ENCODE assay signal across 8 cellular contexts in the genomic region with DNA sequence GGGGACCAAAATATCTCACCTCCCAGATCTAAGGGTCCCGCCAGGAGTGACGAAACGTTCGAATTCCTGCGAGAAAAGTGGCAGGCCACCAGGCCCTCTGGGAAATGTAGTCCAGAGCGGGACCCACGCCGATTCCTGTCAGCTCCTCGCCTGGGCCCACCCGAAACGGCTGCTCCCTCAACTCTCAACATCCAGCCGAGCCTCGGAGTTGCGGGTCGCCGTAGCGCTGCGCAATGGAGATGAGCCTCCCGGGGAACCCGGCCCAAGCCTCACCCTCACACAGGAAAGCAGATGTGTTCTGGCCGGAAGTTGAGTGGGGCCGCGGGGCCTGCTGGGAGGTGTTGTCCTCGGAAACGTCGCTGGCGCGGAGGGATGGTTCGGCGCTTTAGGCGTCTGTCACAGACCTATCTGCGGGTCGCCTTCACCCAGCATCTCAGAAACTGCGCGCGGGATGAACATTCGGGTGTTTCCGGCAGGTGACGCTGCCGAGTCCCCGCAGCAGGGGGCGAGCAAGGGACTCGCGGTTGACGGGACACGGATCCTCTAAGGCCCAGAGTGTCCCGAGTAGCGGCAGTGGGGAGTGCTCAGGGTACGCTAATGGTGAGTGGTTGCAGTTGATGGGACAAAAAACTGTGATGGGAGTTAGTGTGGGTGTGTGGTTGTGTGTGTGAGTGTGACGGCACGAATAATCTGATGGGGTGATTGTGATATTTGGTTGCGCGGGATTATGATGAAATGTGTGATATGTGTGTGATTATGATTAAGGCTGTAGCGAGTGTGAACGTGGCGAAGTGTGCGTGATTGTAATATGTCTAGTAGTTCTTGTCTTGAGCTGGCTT. TPM values are rescaled to one million over a fixed set of nuclear protein-coding genes. Genes with fewer than 3 reads are reported as not detected.
DNase-seq lines count a peak whose midpoint lies in the region; ATAC-seq, FAIRE-seq and TF ChIP-seq lines count a peak whose summit lies in the region.

A gene (plus strand): TSS at position 341 of the 839 bp plus-strand sequence. CDS start 6,439 bp downstream, outside the sequence.
A gene (minus strand): TSS at position 300 of the 839 bp plus-strand sequence. CDS start 1,124 bp downstream, outside the sequence.

- H3K4me3 ChIP-seq in GM12864 (ENCODE audit: low read depth, low read length) (peak within 1 kb of the TSS; percentile 52), bronchial epithelial cell (ENCODE audit: low read depth, low read length) (peak within 1 kb of the TSS; percentile 65), skin epidermis (peak within 1 kb of the TSS; percentile 49 to 85 (median 71))

- H3K27me3 Mint-ChIP-seq in WTC11 (ENCODE audit: low read depth), result no peaks in the 10 kb centered on the region

- H3K4me1 Mint-ChIP-seq in WTC11, result peaks cover 18% of the 10 kb centered on the region

- no peaks in the 10 kb centered on the region for H3K9me3 Mint-ChIP-seq in WTC11

- H3K36me3 ChIP-seq in bronchial epithelial cell (ENCODE audit: control insufficient read depth, insufficient read depth, low read length), result no peaks in the 10 kb centered on the region

- peaks cover 22% of the 10 kb centered on the region for H3K36me3 Mint-ChIP-seq in WTC11

- DNase-seq in GM12864 (ENCODE audit: low read depth), result peak; percentile 85
- DNase-seq in NCI-H187 treated with DMSO at 0.1 percent for 48 hours (lab: John Stamatoyannopoulos, UW), result peak; percentile 69
- peak; percentile 90 for DNase-seq in WTC11 (ENCODE audit: low spot score)
- DNase-seq in bronchial epithelial cell (ENCODE audit: low read depth), result peak; percentile 68
- peak; percentile 86 for DNase-seq in iPS-NIHi11 (ENCODE audit: low spot score)
- DNase-seq in DMS153 treated with DMSO at 0.1 percent for 48 hours (lab: John Stamatoyannopoulos, UW; ENCODE audit: unreplicated experiment), result no peak

- no peaks in the 10 kb centered on the region for H3K27me3 ChIP-seq in bronchial epithelial cell (ENCODE audit: control insufficient read depth, insufficient read depth, low read length)

- POLR2A ChIA-PET in WTC11 (lab: Charles Lee), result interaction anchor here (0.9 to 1.0 kb wide), 2 partner anchors 66 to 161 kb away, joined by 3 to 5 read pairs; a partner anchor contains a TSS

- H3K27ac Mint-ChIP-seq in WTC11, result peak within 1 kb of the TSS; percentile 85

- CTCF ChIA-PET in WTC11 (lab: Charles Lee), result interaction anchor here (1.1 to 1.5 kb wide), 2 partner anchors 66 to 256 kb away, joined by 3 to 5 read pairs; a partner anchor contains a TSS

- ATAC-seq in HG02642 (IDR thresholded peaks at IDR 0.05; ENCODE audit: poor library complexity, unreplicated experiment), result peak; percentile 95
- peak; percentile 95 for ATAC-seq in WTC11

- H3K4me3 Mint-ChIP-seq in WTC11, result peak within 1 kb of the TSS; percentile 93

- peak within 1 kb of the TSS; percentile 76 to 99 (median 93) for H3K27ac ChIP-seq in skin epidermis

- no peak for FAIRE-seq in bronchial epithelial cell (lab: Jason Lieb, UNC)

- TF ChIP-seq CTCF in GM12864 (IDR thresholded peaks at IDR 0.05; ENCODE audit: low read depth, low read length, missing control alignments) (peak; percentile 73), WTC11 (IDR thresholded peaks at IDR 0.05) (peak; percentile 45; the same call in 1 of the 2 replicates), bronchial epithelial cell (IDR thresholded peaks at IDR 0.05; ENCODE audit: insufficient read depth, low read length, severe bottlenecking) (peak; percentile 82)

TF ChIP-seq in WTC11, 78 proteins besides CTCF, POLR2A, EP300 and RAD21 (continues in another document):
- TF ChIP-seq, protein P1, sequence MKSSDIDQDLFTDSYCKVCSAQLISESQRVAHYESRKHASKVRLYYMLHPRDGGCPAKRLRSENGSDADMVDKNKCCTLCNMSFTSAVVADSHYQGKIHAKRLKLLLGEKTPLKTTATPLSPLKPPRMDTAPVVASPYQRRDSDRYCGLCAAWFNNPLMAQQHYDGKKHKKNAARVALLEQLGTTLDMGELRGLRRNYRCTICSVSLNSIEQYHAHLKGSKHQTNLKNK (CRISPR knock-in tag; IDR thresholded peaks at IDR 0.05), result no peak
- TF ChIP-seq, protein P2, sequence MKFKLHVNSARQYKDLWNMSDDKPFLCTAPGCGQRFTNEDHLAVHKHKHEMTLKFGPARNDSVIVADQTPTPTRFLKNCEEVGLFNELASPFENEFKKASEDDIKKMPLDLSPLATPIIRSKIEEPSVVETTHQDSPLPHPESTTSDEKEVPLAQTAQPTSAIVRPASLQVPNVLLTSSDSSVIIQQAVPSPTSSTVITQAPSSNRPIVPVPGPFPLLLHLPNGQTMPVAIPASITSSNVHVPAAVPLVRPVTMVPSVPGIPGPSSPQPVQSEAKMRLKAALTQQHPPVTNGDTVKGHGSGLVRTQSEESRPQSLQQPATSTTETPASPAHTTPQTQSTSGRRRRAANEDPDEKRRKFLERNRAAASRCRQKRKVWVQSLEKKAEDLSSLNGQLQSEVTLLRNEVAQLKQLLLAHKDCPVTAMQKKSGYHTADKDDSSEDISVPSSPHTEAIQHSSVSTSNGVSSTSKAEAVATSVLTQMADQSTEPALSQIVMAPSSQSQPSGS (CRISPR knock-in tag; IDR thresholded peaks at IDR 0.05; ENCODE audit: borderline replicate concordance, low read depth), result no peak
- TF ChIP-seq, protein P3, sequence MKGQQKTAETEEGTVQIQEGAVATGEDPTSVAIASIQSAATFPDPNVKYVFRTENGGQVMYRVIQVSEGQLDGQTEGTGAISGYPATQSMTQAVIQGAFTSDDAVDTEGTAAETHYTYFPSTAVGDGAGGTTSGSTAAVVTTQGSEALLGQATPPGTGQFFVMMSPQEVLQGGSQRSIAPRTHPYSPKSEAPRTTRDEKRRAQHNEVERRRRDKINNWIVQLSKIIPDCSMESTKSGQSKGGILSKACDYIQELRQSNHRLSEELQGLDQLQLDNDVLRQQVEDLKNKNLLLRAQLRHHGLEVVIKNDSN (CRISPR knock-in tag; IDR thresholded peaks at IDR 0.05), result no peak
- TF ChIP-seq TEAD1 (CRISPR knock-in tag; IDR thresholded peaks at IDR 0.05), result peak; percentile 67; the same call in 1 of the 2 replicates
- TF ChIP-seq, protein P4, sequence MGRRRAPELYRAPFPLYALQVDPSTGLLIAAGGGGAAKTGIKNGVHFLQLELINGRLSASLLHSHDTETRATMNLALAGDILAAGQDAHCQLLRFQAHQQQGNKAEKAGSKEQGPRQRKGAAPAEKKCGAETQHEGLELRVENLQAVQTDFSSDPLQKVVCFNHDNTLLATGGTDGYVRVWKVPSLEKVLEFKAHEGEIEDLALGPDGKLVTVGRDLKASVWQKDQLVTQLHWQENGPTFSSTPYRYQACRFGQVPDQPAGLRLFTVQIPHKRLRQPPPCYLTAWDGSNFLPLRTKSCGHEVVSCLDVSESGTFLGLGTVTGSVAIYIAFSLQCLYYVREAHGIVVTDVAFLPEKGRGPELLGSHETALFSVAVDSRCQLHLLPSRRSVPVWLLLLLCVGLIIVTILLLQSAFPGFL (CRISPR knock-in tag; IDR thresholded peaks at IDR 0.05; ENCODE audit: borderline replicate concordance), result no peak
- no peak for TF ChIP-seq NR2C2 (CRISPR knock-in tag; IDR thresholded peaks at IDR 0.05)
- TF ChIP-seq NFATC4 (CRISPR knock-in tag; IDR thresholded peaks at IDR 0.05), result no peak
- TF ChIP-seq, protein P5, sequence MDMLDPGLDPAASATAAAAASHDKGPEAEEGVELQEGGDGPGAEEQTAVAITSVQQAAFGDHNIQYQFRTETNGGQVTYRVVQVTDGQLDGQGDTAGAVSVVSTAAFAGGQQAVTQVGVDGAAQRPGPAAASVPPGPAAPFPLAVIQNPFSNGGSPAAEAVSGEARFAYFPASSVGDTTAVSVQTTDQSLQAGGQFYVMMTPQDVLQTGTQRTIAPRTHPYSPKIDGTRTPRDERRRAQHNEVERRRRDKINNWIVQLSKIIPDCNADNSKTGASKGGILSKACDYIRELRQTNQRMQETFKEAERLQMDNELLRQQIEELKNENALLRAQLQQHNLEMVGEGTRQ (CRISPR knock-in tag; IDR thresholded peaks at IDR 0.05), result no peak
- no peak; the same call in 1 of the 2 replicates for TF ChIP-seq ZBTB21 (CRISPR knock-in tag; IDR thresholded peaks at IDR 0.05; ENCODE audit: borderline replicate concordance)
- TF ChIP-seq, protein P6, sequence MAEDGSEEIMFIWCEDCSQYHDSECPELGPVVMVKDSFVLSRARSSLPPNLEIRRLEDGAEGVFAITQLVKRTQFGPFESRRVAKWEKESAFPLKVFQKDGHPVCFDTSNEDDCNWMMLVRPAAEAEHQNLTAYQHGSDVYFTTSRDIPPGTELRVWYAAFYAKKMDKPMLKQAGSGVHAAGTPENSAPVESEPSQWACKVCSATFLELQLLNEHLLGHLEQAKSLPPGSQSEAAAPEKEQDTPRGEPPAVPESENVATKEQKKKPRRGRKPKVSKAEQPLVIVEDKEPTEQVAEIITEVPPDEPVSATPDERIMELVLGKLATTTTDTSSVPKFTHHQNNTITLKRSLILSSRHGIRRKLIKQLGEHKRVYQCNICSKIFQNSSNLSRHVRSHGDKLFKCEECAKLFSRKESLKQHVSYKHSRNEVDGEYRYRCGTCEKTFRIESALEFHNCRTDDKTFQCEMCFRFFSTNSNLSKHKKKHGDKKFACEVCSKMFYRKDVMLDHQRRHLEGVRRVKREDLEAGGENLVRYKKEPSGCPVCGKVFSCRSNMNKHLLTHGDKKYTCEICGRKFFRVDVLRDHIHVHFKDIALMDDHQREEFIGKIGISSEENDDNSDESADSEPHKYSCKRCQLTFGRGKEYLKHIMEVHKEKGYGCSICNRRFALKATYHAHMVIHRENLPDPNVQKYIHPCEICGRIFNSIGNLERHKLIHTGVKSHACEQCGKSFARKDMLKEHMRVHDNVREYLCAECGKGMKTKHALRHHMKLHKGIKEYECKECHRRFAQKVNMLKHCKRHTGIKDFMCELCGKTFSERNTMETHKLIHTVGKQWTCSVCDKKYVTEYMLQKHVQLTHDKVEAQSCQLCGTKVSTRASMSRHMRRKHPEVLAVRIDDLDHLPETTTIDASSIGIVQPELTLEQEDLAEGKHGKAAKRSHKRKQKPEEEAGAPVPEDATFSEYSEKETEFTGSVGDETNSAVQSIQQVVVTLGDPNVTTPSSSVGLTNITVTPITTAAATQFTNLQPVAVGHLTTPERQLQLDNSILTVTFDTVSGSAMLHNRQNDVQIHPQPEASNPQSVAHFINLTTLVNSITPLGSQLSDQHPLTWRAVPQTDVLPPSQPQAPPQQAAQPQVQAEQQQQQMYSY (CRISPR knock-in tag; IDR thresholded peaks at IDR 0.05), result no peak
- peak; percentile 96 for TF ChIP-seq FOXK1 (CRISPR knock-in tag; IDR thresholded peaks at IDR 0.05)

RNA-seq across cellular contexts. Expression of the first gene that starts in this region (rescaled TPM):
- 9.4 to 10.5 TPM (median 9.7 TPM) in 3 replicates for total RNA-seq in WTC11 (2021)
- 9.5 and 10.8 TPM in 2 replicates for total RNA-seq in bronchial epithelial cell

RNA-seq across cellular contexts. Expression of the second gene that starts in this region (rescaled TPM):
- total RNA-seq in WTC11 (2021) (6.4 to 7.1 TPM (median 7.0 TPM) in 3 replicates), bronchial epithelial cell (3.1 and 3.7 TPM in 2 replicates)
